8 cellular contexts compared by ENCODE assay signal in the genomic region with DNA sequence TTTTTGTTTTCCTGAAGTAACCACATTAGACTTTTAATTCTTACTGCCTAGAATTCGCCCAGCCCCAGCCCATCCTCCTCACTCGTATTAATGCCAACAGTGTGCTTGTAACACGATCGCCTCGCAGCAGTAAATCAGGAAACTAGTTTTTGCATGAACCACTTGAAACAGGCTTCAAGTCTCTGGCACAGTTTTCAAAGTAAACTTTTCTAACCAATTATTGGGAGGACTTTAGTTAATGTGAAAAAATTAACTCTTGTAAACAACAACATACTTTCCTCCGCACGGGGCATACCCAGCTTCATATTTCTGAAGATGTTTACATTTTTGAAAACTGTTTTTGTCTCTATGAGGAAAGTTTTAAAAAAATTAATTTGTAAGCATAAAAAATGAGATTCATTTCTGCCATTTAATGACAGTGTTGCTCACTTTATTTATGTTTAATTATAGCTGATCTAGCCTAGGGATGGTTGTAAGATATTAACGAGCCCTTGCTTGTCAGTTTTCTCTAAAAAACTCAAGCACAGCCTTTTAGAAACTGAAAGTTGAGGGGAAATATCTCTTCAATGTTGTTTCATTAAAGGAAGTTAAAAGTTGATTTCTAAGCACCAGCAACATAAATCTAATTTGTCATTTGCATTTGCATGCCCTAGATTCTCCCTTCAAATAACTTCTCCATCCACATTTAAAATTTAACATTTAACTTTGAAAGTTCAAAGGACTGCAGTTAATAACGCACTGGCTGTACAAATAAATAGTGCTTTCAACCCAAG. TPM values are rescaled to one million over a fixed set of nuclear protein-coding genes. Genes with fewer than 3 reads are reported as not detected.
DNase-seq lines count a peak whose midpoint lies in the region; ATAC-seq and TF ChIP-seq lines count a peak whose summit lies in the region.

No MANE protein-coding gene starts in this region.

- H3K4me3 ChIP-seq in MG63 (peak overlapping the region; percentile 16), esophagus squamous epithelium (peak overlapping the region in 3 of 4 donors; percentile 8 to 50 (median 15)), H7 (ENCODE audit: insufficient read depth, low read depth, low read length) (no peak overlapping the region)

- H3K9me3 ChIP-seq in MG63 (no peaks in the 10 kb centered on the region), esophagus squamous epithelium (no peaks in the 10 kb centered on the region)

- H3K4me1 ChIP-seq in esophagus squamous epithelium: peaks cover 16 to 42% (median 32%) of the 10 kb centered on the region in 3 donors

- peak; percentile 61 for ATAC-seq in GM18498 (IDR thresholded peaks at IDR 0.05; ENCODE audit: unreplicated experiment)
- no peak for ATAC-seq in HG02852 (IDR thresholded peaks at IDR 0.05; ENCODE audit: unreplicated experiment)
- no peak for ATAC-seq in GM21381 (IDR thresholded peaks at IDR 0.05; ENCODE audit: unreplicated experiment)

- TF ChIP-seq POLR2A in esophagus squamous epithelium (IDR thresholded peaks at IDR 0.05): no peak

- intact Hi-C loops in esophagus squamous epithelium (cut with DNase I): no loop called here

- DNase-seq in MG63 (peak; percentile 59), esophagus squamous epithelium (lab: John Stamatoyannopoulos, UW) (no peak), pulmonary artery endothelial cell (ENCODE audit: low read depth, low spot score) (peak; percentile 15), H7 (no peak), nucleus accumbens (lab: John Stamatoyannopoulos, UW) (no peak)

- H3K27me3 ChIP-seq in MG63 (no peaks in the 10 kb centered on the region), esophagus squamous epithelium (no peaks in the 10 kb centered on the region), H7 (ENCODE audit: control insufficient read depth, insufficient read depth, low read length) (no peaks in the 10 kb centered on the region)

- WGBS in esophagus squamous epithelium, 2 donors: 3 to 4% methylated on average over 9 of the region's 9 CpGs

- no peak for TF ChIP-seq CTCF in esophagus squamous epithelium (IDR thresholded peaks at IDR 0.05)

- no peaks in the 10 kb centered on the region for H3K36me3 ChIP-seq in MG63
- H3K36me3 ChIP-seq in esophagus squamous epithelium: no peaks in the 10 kb centered on the region
- no peaks in the 10 kb centered on the region for H3K36me3 ChIP-seq in H7 (replicated peaks; ENCODE audit: control insufficient read depth, insufficient read depth, low read length)

- H3K27ac ChIP-seq in esophagus squamous epithelium: peak overlapping the region; percentile 41 to 81 (median 76)

RNA-seq across cellular contexts. Expression of a gene that starts 39.4 kb away (rescaled TPM):
- total RNA-seq in MG63 (2014; rRNA removed; shearing (Covaris generic); ENCODE audit: low replicate concordance): 0.27 and 1.3 TPM in 2 replicates
- total RNA-seq in esophagus squamous epithelium (1 to 10 TPM; 5.2 to 9.5 (median 7.2) TPM), pulmonary artery endothelial cell (0.07 and 0.53 TPM in 2 replicates)
- 0.22 and 0.31 TPM in 2 replicates for total RNA-seq in H7 (2014; rRNA removed; shearing (Covaris generic))

Comparison
In these comparisons a context has a peak if more than half of its experiments do, and no peak if none do; other contexts are left out.
1. DNase-seq: peak in MG63 (single experiment) and pulmonary artery endothelial cell (single experiment); none in esophagus squamous epithelium (single experiment), H7 (single experiment) and nucleus accumbens (0 of 56).